In genomic region chr5:155746340-155747038, GRCh38 we compare ENCODE assay signal across 1 cellular context.
TF ChIP-seq lines count a peak whose summit lies in the region.

No MANE protein-coding gene starts in this region.

TF ChIP-seq in GM23338, 12 proteins besides CTCF, POLR2A, EP300 and RAD21 (continued from another document):
- TF ChIP-seq ZNF462 (CRISPR knock-in tag; IDR thresholded peaks at IDR 0.05): no peak
